Comparison of ENCODE assay signal across 1 cellular context in the genomic region with DNA sequence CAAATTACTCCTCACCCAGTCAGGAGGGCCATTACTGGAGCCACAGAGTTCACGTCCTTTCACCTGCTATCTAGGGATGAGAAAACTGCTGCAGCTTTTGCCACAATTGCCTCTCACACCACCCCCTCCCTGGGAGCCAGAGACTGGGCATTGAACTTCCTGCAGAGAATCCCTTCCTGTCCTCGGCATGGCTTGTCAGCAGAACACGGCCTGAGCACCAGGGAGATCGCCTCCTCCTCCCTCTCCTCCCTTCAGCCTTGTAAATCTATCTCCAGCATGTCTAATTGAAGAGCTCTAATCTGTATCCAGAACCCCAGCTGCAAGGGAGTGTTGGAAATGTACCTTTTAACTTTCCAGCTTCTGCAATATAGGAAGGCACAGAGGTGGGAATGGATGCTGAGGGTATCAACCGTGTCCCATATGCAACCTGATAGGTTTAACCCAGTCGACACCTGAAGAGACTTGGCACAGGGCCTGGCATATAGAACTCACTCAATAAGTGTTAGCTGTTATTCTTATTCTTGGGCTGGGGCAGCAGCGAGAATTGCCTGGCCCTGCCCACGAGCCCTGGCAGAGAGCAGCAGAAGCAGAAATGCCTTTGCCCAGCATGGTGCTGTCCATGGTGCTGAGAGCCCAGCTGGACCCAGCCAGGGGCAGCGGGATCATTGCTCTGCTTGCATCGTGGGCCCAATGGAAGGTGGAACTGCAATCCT.
TF ChIP-seq lines count a peak whose summit lies in the region.

No MANE protein-coding gene starts in this region.

TF ChIP-seq in HepG2, 621 proteins besides CTCF, POLR2A, EP300 and RAD21 (continued from another document and continues in another):
- TF ChIP-seq, protein P1, sequence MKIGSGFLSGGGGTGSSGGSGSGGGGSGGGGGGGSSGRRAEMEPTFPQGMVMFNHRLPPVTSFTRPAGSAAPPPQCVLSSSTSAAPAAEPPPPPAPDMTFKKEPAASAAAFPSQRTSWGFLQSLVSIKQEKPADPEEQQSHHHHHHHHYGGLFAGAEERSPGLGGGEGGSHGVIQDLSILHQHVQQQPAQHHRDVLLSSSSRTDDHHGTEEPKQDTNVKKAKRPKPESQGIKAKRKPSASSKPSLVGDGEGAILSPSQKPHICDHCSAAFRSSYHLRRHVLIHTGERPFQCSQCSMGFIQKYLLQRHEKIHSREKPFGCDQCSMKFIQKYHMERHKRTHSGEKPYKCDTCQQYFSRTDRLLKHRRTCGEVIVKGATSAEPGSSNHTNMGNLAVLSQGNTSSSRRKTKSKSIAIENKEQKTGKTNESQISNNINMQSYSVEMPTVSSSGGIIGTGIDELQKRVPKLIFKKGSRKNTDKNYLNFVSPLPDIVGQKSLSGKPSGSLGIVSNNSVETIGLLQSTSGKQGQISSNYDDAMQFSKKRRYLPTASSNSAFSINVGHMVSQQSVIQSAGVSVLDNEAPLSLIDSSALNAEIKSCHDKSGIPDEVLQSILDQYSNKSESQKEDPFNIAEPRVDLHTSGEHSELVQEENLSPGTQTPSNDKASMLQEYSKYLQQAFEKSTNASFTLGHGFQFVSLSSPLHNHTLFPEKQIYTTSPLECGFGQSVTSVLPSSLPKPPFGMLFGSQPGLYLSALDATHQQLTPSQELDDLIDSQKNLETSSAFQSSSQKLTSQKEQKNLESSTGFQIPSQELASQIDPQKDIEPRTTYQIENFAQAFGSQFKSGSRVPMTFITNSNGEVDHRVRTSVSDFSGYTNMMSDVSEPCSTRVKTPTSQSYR (CRISPR knock-in tag; IDR thresholded peaks at IDR 0.05; ENCODE audit: borderline replicate concordance): peak; percentile 68; the same call in 1 of the 2 replicates
- TF ChIP-seq NFYB (CRISPR knock-in tag; IDR thresholded peaks at IDR 0.05) (no peak), NFE2L1 (CRISPR knock-in tag; IDR thresholded peaks at IDR 0.05; ENCODE audit: borderline replicate concordance) (no peak), ZNF780A (CRISPR knock-in tag; IDR thresholded peaks at IDR 0.05) (peak; percentile 62; the same call in 1 of the 2 replicates), KLF9 (CRISPR knock-in tag; IDR thresholded peaks at IDR 0.05; ENCODE audit: low read depth) (0 out of 2 replicates have a peak, but pooled peaks have one; percentile 43), ARHGAP35 (CRISPR knock-in tag; IDR thresholded peaks at IDR 0.05; ENCODE audit: borderline replicate concordance) (peak; percentile 85; the same call in 1 of the 2 replicates), CREB1 (IDR thresholded peaks at IDR 0.05) (no peak), CREB1 (CRISPR knock-in tag; IDR thresholded peaks at IDR 0.05) (no peak), ZNF891 (CRISPR knock-in tag; IDR thresholded peaks at IDR 0.05) (peak; percentile 91)
- TF ChIP-seq, protein P2, sequence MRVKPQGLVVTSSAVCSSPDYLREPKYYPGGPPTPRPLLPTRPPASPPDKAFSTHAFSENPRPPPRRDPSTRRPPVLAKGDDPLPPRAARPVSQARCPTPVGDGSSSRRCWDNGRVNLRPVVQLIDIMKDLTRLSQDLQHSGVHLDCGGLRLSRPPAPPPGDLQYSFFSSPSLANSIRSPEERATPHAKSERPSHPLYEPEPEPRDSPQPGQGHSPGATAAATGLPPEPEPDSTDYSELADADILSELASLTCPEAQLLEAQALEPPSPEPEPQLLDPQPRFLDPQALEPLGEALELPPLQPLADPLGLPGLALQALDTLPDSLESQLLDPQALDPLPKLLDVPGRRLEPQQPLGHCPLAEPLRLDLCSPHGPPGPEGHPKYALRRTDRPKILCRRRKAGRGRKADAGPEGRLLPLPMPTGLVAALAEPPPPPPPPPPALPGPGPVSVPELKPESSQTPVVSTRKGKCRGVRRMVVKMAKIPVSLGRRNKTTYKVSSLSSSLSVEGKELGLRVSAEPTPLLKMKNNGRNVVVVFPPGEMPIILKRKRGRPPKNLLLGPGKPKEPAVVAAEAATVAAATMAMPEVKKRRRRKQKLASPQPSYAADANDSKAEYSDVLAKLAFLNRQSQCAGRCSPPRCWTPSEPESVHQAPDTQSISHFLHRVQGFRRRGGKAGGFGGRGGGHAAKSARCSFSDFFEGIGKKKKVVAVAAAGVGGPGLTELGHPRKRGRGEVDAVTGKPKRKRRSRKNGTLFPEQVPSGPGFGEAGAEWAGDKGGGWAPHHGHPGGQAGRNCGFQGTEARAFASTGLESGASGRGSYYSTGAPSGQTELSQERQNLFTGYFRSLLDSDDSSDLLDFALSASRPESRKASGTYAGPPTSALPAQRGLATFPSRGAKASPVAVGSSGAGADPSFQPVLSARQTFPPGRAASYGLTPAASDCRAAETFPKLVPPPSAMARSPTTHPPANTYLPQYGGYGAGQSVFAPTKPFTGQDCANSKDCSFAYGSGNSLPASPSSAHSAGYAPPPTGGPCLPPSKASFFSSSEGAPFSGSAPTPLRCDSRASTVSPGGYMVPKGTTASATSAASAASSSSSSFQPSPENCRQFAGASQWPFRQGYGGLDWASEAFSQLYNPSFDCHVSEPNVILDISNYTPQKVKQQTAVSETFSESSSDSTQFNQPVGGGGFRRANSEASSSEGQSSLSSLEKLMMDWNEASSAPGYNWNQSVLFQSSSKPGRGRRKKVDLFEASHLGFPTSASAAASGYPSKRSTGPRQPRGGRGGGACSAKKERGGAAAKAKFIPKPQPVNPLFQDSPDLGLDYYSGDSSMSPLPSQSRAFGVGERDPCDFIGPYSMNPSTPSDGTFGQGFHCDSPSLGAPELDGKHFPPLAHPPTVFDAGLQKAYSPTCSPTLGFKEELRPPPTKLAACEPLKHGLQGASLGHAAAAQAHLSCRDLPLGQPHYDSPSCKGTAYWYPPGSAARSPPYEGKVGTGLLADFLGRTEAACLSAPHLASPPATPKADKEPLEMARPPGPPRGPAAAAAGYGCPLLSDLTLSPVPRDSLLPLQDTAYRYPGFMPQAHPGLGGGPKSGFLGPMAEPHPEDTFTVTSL (CRISPR knock-in tag; IDR thresholded peaks at IDR 0.05; ENCODE audit: borderline replicate concordance): no peak
- TF ChIP-seq, protein P3, sequence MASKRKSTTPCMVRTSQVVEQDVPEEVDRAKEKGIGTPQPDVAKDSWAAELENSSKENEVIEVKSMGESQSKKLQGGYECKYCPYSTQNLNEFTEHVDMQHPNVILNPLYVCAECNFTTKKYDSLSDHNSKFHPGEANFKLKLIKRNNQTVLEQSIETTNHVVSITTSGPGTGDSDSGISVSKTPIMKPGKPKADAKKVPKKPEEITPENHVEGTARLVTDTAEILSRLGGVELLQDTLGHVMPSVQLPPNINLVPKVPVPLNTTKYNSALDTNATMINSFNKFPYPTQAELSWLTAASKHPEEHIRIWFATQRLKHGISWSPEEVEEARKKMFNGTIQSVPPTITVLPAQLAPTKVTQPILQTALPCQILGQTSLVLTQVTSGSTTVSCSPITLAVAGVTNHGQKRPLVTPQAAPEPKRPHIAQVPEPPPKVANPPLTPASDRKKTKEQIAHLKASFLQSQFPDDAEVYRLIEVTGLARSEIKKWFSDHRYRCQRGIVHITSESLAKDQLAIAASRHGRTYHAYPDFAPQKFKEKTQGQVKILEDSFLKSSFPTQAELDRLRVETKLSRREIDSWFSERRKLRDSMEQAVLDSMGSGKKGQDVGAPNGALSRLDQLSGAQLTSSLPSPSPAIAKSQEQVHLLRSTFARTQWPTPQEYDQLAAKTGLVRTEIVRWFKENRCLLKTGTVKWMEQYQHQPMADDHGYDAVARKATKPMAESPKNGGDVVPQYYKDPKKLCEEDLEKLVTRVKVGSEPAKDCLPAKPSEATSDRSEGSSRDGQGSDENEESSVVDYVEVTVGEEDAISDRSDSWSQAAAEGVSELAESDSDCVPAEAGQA (IDR thresholded peaks at IDR 0.05; ENCODE audit: low read depth): no peak
- TF ChIP-seq, protein P3 (CRISPR knock-in tag; IDR thresholded peaks at IDR 0.05; ENCODE audit: borderline replicate concordance): peak; percentile 91; the same call in 1 of the 2 replicates
- TF ChIP-seq, protein P4, sequence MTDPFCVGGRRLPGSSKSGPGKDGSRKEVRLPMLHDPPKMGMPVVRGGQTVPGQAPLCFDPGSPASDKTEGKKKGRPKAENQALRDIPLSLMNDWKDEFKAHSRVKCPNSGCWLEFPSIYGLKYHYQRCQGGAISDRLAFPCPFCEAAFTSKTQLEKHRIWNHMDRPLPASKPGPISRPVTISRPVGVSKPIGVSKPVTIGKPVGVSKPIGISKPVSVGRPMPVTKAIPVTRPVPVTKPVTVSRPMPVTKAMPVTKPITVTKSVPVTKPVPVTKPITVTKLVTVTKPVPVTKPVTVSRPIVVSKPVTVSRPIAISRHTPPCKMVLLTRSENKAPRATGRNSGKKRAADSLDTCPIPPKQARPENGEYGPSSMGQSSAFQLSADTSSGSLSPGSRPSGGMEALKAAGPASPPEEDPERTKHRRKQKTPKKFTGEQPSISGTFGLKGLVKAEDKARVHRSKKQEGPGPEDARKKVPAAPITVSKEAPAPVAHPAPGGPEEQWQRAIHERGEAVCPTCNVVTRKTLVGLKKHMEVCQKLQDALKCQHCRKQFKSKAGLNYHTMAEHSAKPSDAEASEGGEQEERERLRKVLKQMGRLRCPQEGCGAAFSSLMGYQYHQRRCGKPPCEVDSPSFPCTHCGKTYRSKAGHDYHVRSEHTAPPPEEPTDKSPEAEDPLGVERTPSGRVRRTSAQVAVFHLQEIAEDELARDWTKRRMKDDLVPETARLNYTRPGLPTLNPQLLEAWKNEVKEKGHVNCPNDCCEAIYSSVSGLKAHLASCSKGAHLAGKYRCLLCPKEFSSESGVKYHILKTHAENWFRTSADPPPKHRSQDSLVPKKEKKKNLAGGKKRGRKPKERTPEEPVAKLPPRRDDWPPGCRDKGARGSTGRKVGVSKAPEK (CRISPR knock-in tag; IDR thresholded peaks at IDR 0.05; ENCODE audit: borderline replicate concordance): no peak
- TF ChIP-seq, protein P5, sequence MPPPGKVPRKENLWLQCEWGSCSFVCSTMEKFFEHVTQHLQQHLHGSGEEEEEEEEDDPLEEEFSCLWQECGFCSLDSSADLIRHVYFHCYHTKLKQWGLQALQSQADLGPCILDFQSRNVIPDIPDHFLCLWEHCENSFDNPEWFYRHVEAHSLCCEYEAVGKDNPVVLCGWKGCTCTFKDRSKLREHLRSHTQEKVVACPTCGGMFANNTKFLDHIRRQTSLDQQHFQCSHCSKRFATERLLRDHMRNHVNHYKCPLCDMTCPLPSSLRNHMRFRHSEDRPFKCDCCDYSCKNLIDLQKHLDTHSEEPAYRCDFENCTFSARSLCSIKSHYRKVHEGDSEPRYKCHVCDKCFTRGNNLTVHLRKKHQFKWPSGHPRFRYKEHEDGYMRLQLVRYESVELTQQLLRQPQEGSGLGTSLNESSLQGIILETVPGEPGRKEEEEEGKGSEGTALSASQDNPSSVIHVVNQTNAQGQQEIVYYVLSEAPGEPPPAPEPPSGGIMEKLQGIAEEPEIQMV (CRISPR knock-in tag; IDR thresholded peaks at IDR 0.05; ENCODE audit: low read depth): peak; percentile 80; the same call in 1 of the 2 replicates
- TF ChIP-seq, protein P6, sequence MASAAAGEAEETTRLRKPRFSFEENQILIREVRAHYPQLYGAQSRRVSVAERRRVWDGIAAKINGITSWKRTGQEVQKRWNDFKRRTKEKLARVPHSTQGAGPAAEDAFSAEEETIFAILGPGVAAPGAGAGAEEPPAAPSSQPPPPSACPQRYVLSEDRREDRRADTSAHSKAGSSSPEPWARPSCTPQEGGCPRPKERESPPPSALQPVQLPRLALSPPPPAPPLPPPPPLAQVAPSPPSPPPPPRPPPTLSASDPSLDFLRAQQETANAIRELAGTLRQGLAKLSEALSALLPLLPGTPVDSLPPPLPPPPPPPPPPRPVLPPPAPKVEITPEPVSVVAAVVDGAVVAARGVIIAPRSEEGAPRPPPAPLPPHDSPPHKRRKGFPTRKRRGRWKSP (CRISPR knock-in tag; IDR thresholded peaks at IDR 0.05): no peak
- TF ChIP-seq, protein P7, sequence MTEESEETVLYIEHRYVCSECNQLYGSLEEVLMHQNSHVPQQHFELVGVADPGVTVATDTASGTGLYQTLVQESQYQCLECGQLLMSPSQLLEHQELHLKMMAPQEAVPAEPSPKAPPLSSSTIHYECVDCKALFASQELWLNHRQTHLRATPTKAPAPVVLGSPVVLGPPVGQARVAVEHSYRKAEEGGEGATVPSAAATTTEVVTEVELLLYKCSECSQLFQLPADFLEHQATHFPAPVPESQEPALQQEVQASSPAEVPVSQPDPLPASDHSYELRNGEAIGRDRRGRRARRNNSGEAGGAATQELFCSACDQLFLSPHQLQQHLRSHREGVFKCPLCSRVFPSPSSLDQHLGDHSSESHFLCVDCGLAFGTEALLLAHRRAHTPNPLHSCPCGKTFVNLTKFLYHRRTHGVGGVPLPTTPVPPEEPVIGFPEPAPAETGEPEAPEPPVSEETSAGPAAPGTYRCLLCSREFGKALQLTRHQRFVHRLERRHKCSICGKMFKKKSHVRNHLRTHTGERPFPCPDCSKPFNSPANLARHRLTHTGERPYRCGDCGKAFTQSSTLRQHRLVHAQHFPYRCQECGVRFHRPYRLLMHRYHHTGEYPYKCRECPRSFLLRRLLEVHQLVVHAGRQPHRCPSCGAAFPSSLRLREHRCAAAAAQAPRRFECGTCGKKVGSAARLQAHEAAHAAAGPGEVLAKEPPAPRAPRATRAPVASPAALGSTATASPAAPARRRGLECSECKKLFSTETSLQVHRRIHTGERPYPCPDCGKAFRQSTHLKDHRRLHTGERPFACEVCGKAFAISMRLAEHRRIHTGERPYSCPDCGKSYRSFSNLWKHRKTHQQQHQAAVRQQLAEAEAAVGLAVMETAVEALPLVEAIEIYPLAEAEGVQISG (CRISPR knock-in tag; IDR thresholded peaks at IDR 0.05): peak; percentile 85
- TF ChIP-seq, protein P8, sequence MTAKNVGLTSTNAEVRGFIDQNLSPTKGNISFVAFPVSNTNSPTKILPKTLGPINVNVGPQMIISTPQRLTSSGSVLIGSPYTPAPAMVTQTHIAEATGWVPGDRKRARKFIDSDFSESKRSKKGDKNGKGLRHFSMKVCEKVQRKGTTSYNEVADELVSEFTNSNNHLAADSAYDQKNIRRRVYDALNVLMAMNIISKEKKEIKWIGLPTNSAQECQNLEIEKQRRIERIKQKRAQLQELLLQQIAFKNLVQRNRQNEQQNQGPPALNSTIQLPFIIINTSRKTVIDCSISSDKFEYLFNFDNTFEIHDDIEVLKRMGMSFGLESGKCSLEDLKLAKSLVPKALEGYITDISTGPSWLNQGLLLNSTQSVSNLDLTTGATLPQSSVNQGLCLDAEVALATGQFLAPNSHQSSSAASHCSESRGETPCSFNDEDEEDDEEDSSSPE (CRISPR knock-in tag; IDR thresholded peaks at IDR 0.05): no peak; the same call in 1 of the 2 replicates
